In the genomic region with DNA sequence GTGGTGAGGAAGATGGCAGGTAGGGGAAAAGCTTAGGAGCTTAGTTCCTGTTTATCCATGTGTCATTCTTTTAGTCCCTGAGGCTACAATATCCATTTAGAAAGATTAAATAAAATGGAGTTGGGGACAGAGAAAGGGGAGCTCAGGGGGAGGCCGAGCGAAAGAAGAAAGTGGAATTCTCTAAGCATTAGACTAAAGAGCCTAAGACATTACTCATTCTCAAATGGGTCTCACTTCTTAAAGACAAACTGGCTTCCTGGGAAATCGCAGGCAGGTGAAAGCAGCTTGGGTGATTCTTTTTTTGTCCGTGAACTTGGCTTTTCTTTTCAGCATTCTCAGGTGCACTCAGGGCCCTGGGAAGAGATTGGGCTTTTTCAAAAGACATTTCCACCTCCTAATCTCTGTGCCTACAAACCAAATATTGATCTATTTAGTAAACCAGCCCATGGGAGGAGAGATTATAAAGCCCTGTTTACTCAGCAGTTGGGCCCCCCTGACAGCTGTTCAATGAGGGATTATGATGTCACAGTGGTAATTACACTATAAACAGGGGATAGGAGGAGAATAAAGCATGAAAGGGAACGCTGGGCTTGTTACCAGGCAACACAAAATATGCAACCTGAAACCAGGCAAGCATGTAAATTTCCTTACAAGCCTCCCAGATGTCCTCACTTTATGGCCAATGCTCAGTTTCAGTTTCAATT, we compare ENCODE assay signal across 8 cellular contexts.
DNase-seq lines count a peak whose midpoint lies in the region; ATAC-seq and TF ChIP-seq lines count a peak whose summit lies in the region.

No MANE protein-coding gene starts in this region.

- H3K27ac ChIP-seq in skin epidermis: peak overlapping the region in 20 of 21 experiments; percentile 32 to 84 (median 68)
- no peak overlapping the region for H3K27ac ChIP-seq in ascending aorta

- DNase-seq in Daoy (ENCODE audit: low read depth): peak; percentile 79
- DNase-seq in M059J (ENCODE audit: low read depth): peak; percentile 91
- DNase-seq in left ventricle myocardium superior: no peak
- no peak for DNase-seq in activated CD4-positive, alpha-beta T cell treated with anti-CD3 and anti-CD28 coated beads, Interleukin-2, amount 50 U/mL, for 48 hours
- no peak for DNase-seq in ascending aorta (ENCODE audit: low spot score in 2 of 2)
- no peak for DNase-seq in stimulated activated naive CD4-positive, alpha-beta T cell treated with Interleukin-2 at 50 U/mL for 16 hours (lab: John Stamatoyannopoulos, UW)

- TF ChIP-seq CTCF in ascending aorta (IDR thresholded peaks at IDR 0.05): no peak

- H3K4me3 ChIP-seq in skin epidermis (peak overlapping the region in 1 of 7 experiments; percentile 5), ascending aorta (peak overlapping the region in 1 of 2 donors; percentile 29)

- no peaks in the 10 kb centered on the region for H3K9me3 ChIP-seq in ascending aorta

- H3K36me3 ChIP-seq in ascending aorta: no peaks in the 10 kb centered on the region

- peak; percentile 70 for ATAC-seq in SK-N-SH treated with all-trans-retinoic acid at 6 μM for 48 hours
- peak; percentile 47 for ATAC-seq in left ventricle myocardium superior

- no peaks in the 10 kb centered on the region for H3K4me1 ChIP-seq in ascending aorta

- H3K27me3 ChIP-seq in ascending aorta: no peaks in the 10 kb centered on the region

- intact Hi-C loops in left ventricle myocardium superior (cut with micrococcal nuclease): no loop called here
- intact Hi-C loops in ascending aorta (cut with DNase I): loop anchor here (10.0 kb wide), 1 partner anchor 807 kb away; no protein-coding TSS in a partner anchor

TF ChIP-seq in SK-N-SH treated with all-trans-retinoic acid at 6 μM for 48 hours, 23 proteins besides CTCF, POLR2A, EP300 and RAD21:
- TF ChIP-seq OSR1 (CRISPR knock-in tag; IDR thresholded peaks at IDR 0.05) (no peak), ZFP30 (CRISPR knock-in tag; IDR thresholded peaks at IDR 0.05) (no peak), GLIS3 (CRISPR knock-in tag; IDR thresholded peaks at IDR 0.05) (no peak), PPARA (CRISPR knock-in tag; IDR thresholded peaks at IDR 0.05; ENCODE audit: borderline replicate concordance) (no peak), ZNF8 (CRISPR knock-in tag; IDR thresholded peaks at IDR 0.05) (no peak), CSDC2 (CRISPR knock-in tag; IDR thresholded peaks at IDR 0.05) (no peak), SNAI2 (CRISPR knock-in tag; IDR thresholded peaks at IDR 0.05) (no peak), TOX (CRISPR knock-in tag; IDR thresholded peaks at IDR 0.05; ENCODE audit: borderline replicate concordance) (no peak), ZC3H10 (CRISPR knock-in tag; IDR thresholded peaks at IDR 0.05) (no peak), ZNF70 (CRISPR knock-in tag; IDR thresholded peaks at IDR 0.05) (no peak), BACH2 (CRISPR knock-in tag; IDR thresholded peaks at IDR 0.05; ENCODE audit: borderline replicate concordance) (no peak), RARB (CRISPR knock-in tag; IDR thresholded peaks at IDR 0.05) (no peak), ZNF565 (CRISPR knock-in tag; conservative IDR thresholded peaks at IDR 0.05; ENCODE audit: low read depth) (no peak), ZFP3 (CRISPR knock-in tag; IDR thresholded peaks at IDR 0.05) (no peak), ESRRG (CRISPR knock-in tag; IDR thresholded peaks at IDR 0.05) (no peak), TCF4 (CRISPR knock-in tag; IDR thresholded peaks at IDR 0.05; ENCODE audit: borderline replicate concordance) (no peak)
- TF ChIP-seq, protein P1, sequence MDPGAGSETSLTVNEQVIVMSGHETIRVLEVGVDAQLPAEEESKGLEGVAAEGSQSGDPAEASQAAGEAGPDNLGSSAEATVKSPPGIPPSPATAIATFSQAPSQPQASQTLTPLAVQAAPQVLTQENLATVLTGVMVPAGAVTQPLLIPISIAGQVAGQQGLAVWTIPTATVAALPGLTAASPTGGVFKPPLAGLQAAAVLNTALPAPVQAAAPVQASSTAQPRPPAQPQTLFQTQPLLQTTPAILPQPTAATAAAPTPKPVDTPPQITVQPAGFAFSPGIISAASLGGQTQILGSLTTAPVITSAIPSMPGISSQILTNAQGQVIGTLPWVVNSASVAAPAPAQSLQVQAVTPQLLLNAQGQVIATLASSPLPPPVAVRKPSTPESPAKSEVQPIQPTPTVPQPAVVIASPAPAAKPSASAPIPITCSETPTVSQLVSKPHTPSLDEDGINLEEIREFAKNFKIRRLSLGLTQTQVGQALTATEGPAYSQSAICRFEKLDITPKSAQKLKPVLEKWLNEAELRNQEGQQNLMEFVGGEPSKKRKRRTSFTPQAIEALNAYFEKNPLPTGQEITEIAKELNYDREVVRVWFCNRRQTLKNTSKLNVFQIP (CRISPR knock-in tag; IDR thresholded peaks at IDR 0.05; ENCODE audit: borderline replicate concordance, low read depth): no peak
- TF ChIP-seq, protein P2, sequence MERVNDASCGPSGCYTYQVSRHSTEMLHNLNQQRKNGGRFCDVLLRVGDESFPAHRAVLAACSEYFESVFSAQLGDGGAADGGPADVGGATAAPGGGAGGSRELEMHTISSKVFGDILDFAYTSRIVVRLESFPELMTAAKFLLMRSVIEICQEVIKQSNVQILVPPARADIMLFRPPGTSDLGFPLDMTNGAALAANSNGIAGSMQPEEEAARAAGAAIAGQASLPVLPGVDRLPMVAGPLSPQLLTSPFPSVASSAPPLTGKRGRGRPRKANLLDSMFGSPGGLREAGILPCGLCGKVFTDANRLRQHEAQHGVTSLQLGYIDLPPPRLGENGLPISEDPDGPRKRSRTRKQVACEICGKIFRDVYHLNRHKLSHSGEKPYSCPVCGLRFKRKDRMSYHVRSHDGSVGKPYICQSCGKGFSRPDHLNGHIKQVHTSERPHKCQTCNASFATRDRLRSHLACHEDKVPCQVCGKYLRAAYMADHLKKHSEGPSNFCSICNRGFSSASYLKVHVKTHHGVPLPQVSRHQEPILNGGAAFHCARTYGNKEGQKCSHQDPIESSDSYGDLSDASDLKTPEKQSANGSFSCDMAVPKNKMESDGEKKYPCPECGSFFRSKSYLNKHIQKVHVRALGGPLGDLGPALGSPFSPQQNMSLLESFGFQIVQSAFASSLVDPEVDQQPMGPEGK (CRISPR knock-in tag; IDR thresholded peaks at IDR 0.05; ENCODE audit: borderline replicate concordance): no peak
- TF ChIP-seq, protein P3, sequence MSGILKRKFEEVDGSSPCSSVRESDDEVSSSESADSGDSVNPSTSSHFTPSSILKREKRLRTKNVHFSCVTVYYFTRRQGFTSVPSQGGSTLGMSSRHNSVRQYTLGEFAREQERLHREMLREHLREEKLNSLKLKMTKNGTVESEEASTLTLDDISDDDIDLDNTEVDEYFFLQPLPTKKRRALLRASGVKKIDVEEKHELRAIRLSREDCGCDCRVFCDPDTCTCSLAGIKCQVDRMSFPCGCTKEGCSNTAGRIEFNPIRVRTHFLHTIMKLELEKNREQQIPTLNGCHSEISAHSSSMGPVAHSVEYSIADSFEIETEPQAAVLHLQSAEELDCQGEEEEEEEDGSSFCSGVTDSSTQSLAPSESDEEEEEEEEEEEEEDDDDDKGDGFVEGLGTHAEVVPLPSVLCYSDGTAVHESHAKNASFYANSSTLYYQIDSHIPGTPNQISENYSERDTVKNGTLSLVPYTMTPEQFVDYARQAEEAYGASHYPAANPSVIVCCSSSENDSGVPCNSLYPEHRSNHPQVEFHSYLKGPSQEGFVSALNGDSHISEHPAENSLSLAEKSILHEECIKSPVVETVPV (CRISPR knock-in tag; IDR thresholded peaks at IDR 0.05): no peak
- TF ChIP-seq, protein P4, sequence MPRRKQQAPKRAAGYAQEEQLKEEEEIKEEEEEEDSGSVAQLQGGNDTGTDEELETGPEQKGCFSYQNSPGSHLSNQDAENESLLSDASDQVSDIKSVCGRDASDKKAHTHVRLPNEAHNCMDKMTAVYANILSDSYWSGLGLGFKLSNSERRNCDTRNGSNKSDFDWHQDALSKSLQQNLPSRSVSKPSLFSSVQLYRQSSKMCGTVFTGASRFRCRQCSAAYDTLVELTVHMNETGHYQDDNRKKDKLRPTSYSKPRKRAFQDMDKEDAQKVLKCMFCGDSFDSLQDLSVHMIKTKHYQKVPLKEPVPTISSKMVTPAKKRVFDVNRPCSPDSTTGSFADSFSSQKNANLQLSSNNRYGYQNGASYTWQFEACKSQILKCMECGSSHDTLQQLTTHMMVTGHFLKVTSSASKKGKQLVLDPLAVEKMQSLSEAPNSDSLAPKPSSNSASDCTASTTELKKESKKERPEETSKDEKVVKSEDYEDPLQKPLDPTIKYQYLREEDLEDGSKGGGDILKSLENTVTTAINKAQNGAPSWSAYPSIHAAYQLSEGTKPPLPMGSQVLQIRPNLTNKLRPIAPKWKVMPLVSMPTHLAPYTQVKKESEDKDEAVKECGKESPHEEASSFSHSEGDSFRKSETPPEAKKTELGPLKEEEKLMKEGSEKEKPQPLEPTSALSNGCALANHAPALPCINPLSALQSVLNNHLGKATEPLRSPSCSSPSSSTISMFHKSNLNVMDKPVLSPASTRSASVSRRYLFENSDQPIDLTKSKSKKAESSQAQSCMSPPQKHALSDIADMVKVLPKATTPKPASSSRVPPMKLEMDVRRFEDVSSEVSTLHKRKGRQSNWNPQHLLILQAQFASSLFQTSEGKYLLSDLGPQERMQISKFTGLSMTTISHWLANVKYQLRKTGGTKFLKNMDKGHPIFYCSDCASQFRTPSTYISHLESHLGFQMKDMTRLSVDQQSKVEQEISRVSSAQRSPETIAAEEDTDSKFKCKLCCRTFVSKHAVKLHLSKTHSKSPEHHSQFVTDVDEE (CRISPR knock-in tag; IDR thresholded peaks at IDR 0.05): no peak

Comparison
In these comparisons a context has a peak if more than half of its experiments do, and no peak if none do; other contexts are left out.
1. DNase-seq: peak in Daoy (single experiment) and M059J (single experiment); none in left ventricle myocardium superior (single experiment), activated CD4-positive, alpha-beta T cell treated with anti-CD3 and anti-CD28 coated beads, Interleukin-2, amount 50 U/mL, for 48 hours (0 of 2), ascending aorta (0 of 2) and stimulated activated naive CD4-positive, alpha-beta T cell treated with Interleukin-2 at 50 U/mL for 16 hours (single experiment).
2. H3K27ac ChIP-seq: peak in skin epidermis (20 of 21); none in ascending aorta (0 of 2).